In the genomic region with DNA sequence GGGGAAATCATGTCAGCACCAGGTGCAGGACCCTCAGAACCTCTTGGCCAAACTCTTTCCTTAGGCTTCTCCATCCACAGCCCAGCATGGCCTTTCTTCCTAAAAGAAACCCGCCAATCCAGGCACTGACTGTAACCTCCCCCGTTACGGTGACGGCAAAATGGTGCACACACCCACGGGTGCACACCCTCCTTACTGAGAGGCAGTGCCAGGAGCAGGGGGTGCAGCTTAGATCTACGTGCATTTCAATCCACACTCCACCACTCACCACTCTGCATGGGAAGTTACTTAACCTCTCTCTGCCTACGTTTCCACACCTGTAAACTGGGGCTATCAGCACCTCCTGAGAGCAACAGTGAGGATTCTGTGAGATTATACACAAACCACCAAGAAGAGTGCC, we compare ENCODE assay signal across 24 cellular contexts. TPM values are rescaled to one million over a fixed set of nuclear protein-coding genes. Genes with fewer than 3 reads are reported as not detected.
DNase-seq lines count a peak whose midpoint lies in the region; ATAC-seq and TF ChIP-seq lines count a peak whose summit lies in the region.
"Had no signal": no experiment of that assay in that cellular context is flagged by ENCODE, and none has a peak within 500 bp of the region (broad histone marks: within the 10 kb centered on the region; RNA-seq: fewer than 3 reads in every experiment).

No MANE protein-coding gene starts in this region.

- peak overlapping the region; percentile 53 for H2AK9ac ChIP-seq in IMR-90 (replicated peaks; ENCODE audit: low read depth, low read length, poor library complexity)

- no peaks in the 10 kb centered on the region for H3K79me2 ChIP-seq in trophoblast cell (ENCODE audit: control insufficient read depth, insufficient read depth, low read length, poor library complexity)

- no peak overlapping the region for H3K27ac ChIP-seq in IMR-90 (ENCODE audit: insufficient read depth, low read length)
- no peak overlapping the region for H3K27ac ChIP-seq in trophoblast cell (ENCODE audit: low read depth, low read length)
- H3K27ac ChIP-seq: HL-60 had no signal

- H3K4me3 ChIP-seq in IMR-90 (ENCODE audit: insufficient read depth, low read depth, low read length) (no peak overlapping the region), trophoblast cell (ENCODE audit: low read depth, low read length) (peak overlapping the region; percentile 46)
- H3K4me3 ChIP-seq: GM12878 had no signal

- POLR2A ChIA-PET in IMR-90 (lab: Charles Lee; ENCODE audit: unreplicated experiment) = no interaction called here

- no peak for TF ChIP-seq POLR2A in IMR-90 (IDR thresholded peaks at IDR 0.05; ENCODE audit: low read depth, low read length)

- no peak overlapping the region for H3K14ac ChIP-seq in IMR-90 (replicated peaks; ENCODE audit: low read depth, low read length)
- H3K14ac ChIP-seq in trophoblast cell (ENCODE audit: low read length) = no peak overlapping the region

- H3K4me3 Mint-ChIP-seq in activated naive CD8-positive, alpha-beta T cell treated with anti-CD3 and anti-CD28 coated beads, Interleukin-2, amount 50 U/mL, for 24 hours = no peak overlapping the region
- H3K4me3 Mint-ChIP-seq: CD4-positive, CD25-positive, alpha-beta regulatory T cell; CD8-positive, alpha-beta memory T cell had no signal

- DNase-seq in Ammon's horn (ENCODE audit: low spot score) (peak; percentile 34), IMR-90 (no peak), head of caudate nucleus (peak; percentile 35 to 95 (median 74)), trophoblast cell (no peak), kidney tubule cell (ENCODE audit: low spot score) (no peak), NCI-H1417 treated with DMSO at 0.1 percent for 48 hours (lab: John Stamatoyannopoulos, UW) (no peak)
- DNase-seq in activated naive CD8-positive, alpha-beta T cell treated with anti-CD3 and anti-CD28 coated beads, Interleukin-2, amount 50 U/mL, for 24 hours = no peak
- DNase-seq: BE2C; C1 segment of cervical spinal cord; CD4-positive, CD25-positive, alpha-beta regulatory T cell; CD8-positive, alpha-beta memory T cell; COR-L47; DMS 273 treated with DMSO at 0.1 percent for 48 hours; DMS53; DND-41; EL; GOT3; H7 had no signal

- H3K27ac Mint-ChIP-seq in activated naive CD8-positive, alpha-beta T cell treated with anti-CD3 and anti-CD28 coated beads, Interleukin-2, amount 50 U/mL, for 24 hours = no peak overlapping the region
- H3K27ac Mint-ChIP-seq: CD4-positive, CD25-positive, alpha-beta regulatory T cell; CD8-positive, alpha-beta memory T cell had no signal

- H4K8ac ChIP-seq in IMR-90 (ENCODE audit: low read depth in 2 of 2, low read length in 2 of 2) = no peak overlapping the region
- H4K8ac ChIP-seq in trophoblast cell (ENCODE audit: low read depth, low read length) = no peak overlapping the region

- no peak overlapping the region for H3K4me2 ChIP-seq in IMR-90 (ENCODE audit: low read depth, low read length)
- no peak overlapping the region for H3K4me2 ChIP-seq in trophoblast cell (ENCODE audit: low read length)

- no peak overlapping the region for H3K18ac ChIP-seq in IMR-90 (ENCODE audit: low read depth, low read length)
- no peak overlapping the region for H3K18ac ChIP-seq in trophoblast cell (ENCODE audit: low read length)

- no peak for TF ChIP-seq RAD21 in IMR-90 (IDR thresholded peaks at IDR 0.05; ENCODE audit: low read length)

- BruUV-seq in IMR-90 (replicated peaks; lab: Mats Ljungman, UMichigan) = no TSS peak

- 92% methylated on average over 5 of the region's 7 CpGs; no CpG with 5 or more reads in 1 of the 2 experiments for WGBS in IMR-90 (ENCODE audit: extremely low coverage in 2 of 2, insufficient read length in 1 of 2), 2 experiments
- WGBS in trophoblast cell (ENCODE audit: extremely low coverage, insufficient coverage, insufficient read length) = no CpG with 5 or more reads among the region's 7 CpGs

- H3K36me3 Mint-ChIP-seq in activated naive CD8-positive, alpha-beta T cell treated with anti-CD3 and anti-CD28 coated beads, Interleukin-2, amount 50 U/mL, for 24 hours (ENCODE audit: low read depth) = no peaks in the 10 kb centered on the region
- H3K36me3 Mint-ChIP-seq: CD4-positive, CD25-positive, alpha-beta regulatory T cell; CD8-positive, alpha-beta memory T cell had no signal

- intact Hi-C loops in IMR-90 (cut with micrococcal nuclease) (no loop called here), head of caudate nucleus (cut with DNase I) (no loop called here)

- 0 out of 2 replicates have a peak, but pooled peaks cover 2% of the 10 kb centered on the region for H3K9me1 ChIP-seq in IMR-90 (ENCODE audit: insufficient read depth, low read length)

- H4K20me1 ChIP-seq in IMR-90 (ENCODE audit: insufficient read depth, low read length) = no peaks in the 10 kb centered on the region

- H3K9me3 Mint-ChIP-seq in activated naive CD8-positive, alpha-beta T cell treated with anti-CD3 and anti-CD28 coated beads, Interleukin-2, amount 50 U/mL, for 24 hours = no peaks in the 10 kb centered on the region
- H3K9me3 Mint-ChIP-seq: CD8-positive, alpha-beta memory T cell had no signal

- H2BK120ac ChIP-seq in IMR-90 (ENCODE audit: low read depth, low read length) = no peak overlapping the region
- H2BK120ac ChIP-seq in trophoblast cell (ENCODE audit: insufficient read depth, low read length, poor library complexity) = no peak overlapping the region

- H3K4ac ChIP-seq in IMR-90 (ENCODE audit: low read depth, low read length) = no peak overlapping the region
- H3K4ac ChIP-seq in trophoblast cell (ENCODE audit: low read depth, low read length) = no peak overlapping the region

- no peak overlapping the region for H3K56ac ChIP-seq in IMR-90 (ENCODE audit: extremely low read depth, insufficient read depth, low read length)

- H3K27me3 ChIP-seq in IMR-90 (ENCODE audit: control insufficient read depth, insufficient read depth, low read length) (peaks cover 19% of the 10 kb centered on the region), trophoblast cell (ENCODE audit: insufficient read depth, low read length) (no peaks in the 10 kb centered on the region)
- H3K27me3 ChIP-seq: BE2C had no signal

- no peak overlapping the region for H3K23ac ChIP-seq in IMR-90 (ENCODE audit: low read depth, low read length)
- H3K23ac ChIP-seq in trophoblast cell (ENCODE audit: low read length) = no peak overlapping the region

- dilution Hi-C loops in IMR-90 (cut with HindIII; ENCODE audit: low sequenced_read_pairs, unreplicated experiment) = no loop called here

- CTCF ChIA-PET in IMR-90 (lab: Yijun Ruan, JAX) = no interaction called here

- no peak overlapping the region for H2AK5ac ChIP-seq in IMR-90 (ENCODE audit: low read depth, low read length)
- no peak overlapping the region for H2AK5ac ChIP-seq in trophoblast cell (ENCODE audit: low read length)

- H3K4me1 ChIP-seq in IMR-90 (ENCODE audit: control insufficient read depth, insufficient read depth, low read length) (peaks cover 2% of the 10 kb centered on the region; the same call in 1 of the 2 replicates), trophoblast cell (ENCODE audit: control insufficient read depth in 1 of 2, insufficient read depth in 2 of 2, low read length in 2 of 2) (no peaks in the 10 kb centered on the region)
- H3K4me1 ChIP-seq: BE2C had no signal

- H4K91ac ChIP-seq in IMR-90 (ENCODE audit: insufficient read depth, low read depth, low read length) (no peak overlapping the region), trophoblast cell (ENCODE audit: low read depth, low read length) (no peak overlapping the region)

- H2BK12ac ChIP-seq in trophoblast cell (ENCODE audit: low read length) = no peak overlapping the region

- ATAC-seq in IMR-90 (ENCODE audit: low read depth) = no peak
- ATAC-seq in HG02840 (IDR thresholded peaks at IDR 0.05; ENCODE audit: low FRiP score, unreplicated experiment) = no peak
- ATAC-seq in activated naive CD8-positive, alpha-beta T cell treated with anti-CD3 and anti-CD28 coated beads, Interleukin-2, amount 50 U/mL, for 24 hours = no peak
- ATAC-seq: GM12878, HCT116 had no signal

- peak overlapping the region; percentile 19 for H2AFZ ChIP-seq in IMR-90 (replicated peaks; ENCODE audit: low read length, poor library complexity)
- H2AFZ ChIP-seq in trophoblast cell (ENCODE audit: insufficient read depth, low read length, poor library complexity) = no peak overlapping the region

- no peak overlapping the region for H2BK20ac ChIP-seq in IMR-90 (ENCODE audit: low read depth, low read length)

- H4K5ac ChIP-seq in IMR-90 (ENCODE audit: low read depth, low read length) = no peak overlapping the region

- H3K79me1 ChIP-seq in IMR-90 (ENCODE audit: low read depth in 1 of 2, low read length in 2 of 2) (no peaks in the 10 kb centered on the region), trophoblast cell (ENCODE audit: low read length) (no peaks in the 10 kb centered on the region)

- H3K36me3 ChIP-seq in IMR-90 (ENCODE audit: control insufficient read depth, insufficient read depth, low read length) (no peaks in the 10 kb centered on the region), trophoblast cell (ENCODE audit: control insufficient read depth in 1 of 2, insufficient read depth in 2 of 2, low read length in 2 of 2) (no peaks in the 10 kb centered on the region)
- H3K36me3 ChIP-seq: BE2C had no signal

- H2BK15ac ChIP-seq in IMR-90 (ENCODE audit: low read depth, low read length) = no peak overlapping the region

- H2BK5ac ChIP-seq in IMR-90 (ENCODE audit: low read depth, low read length, poor library complexity, severe bottlenecking) (no peak overlapping the region), trophoblast cell (ENCODE audit: low read depth, low read length, poor library complexity) (no peak overlapping the region)

- no peaks in the 10 kb centered on the region for H3K27me3 Mint-ChIP-seq in activated naive CD8-positive, alpha-beta T cell treated with anti-CD3 and anti-CD28 coated beads, Interleukin-2, amount 50 U/mL, for 24 hours
- H3K27me3 Mint-ChIP-seq: CD4-positive, CD25-positive, alpha-beta regulatory T cell had no signal

- in situ Hi-C loops in IMR-90 (cut with MboI; ENCODE audit: low sequenced_read_pairs) = no loop called here

- no peak for TF ChIP-seq CTCF in IMR-90 (conservative IDR thresholded peaks at IDR 0.05; ENCODE audit: low read depth, low read length)

- peaks cover 5% of the 10 kb centered on the region for H3K4me1 Mint-ChIP-seq in activated naive CD8-positive, alpha-beta T cell treated with anti-CD3 and anti-CD28 coated beads, Interleukin-2, amount 50 U/mL, for 24 hours

- H3K9ac ChIP-seq in IMR-90 (ENCODE audit: low read depth, low read length) (no peak overlapping the region), trophoblast cell (ENCODE audit: low read length) (no peak overlapping the region)

- H3K9me3 ChIP-seq in IMR-90 (ENCODE audit: control insufficient read depth, insufficient read depth, low read length) (no peaks in the 10 kb centered on the region), trophoblast cell (ENCODE audit: insufficient read depth, low read depth, low read length) (no peaks in the 10 kb centered on the region)
- H3K9me3 ChIP-seq: BE2C had no signal

- no peak overlapping the region for H4K12ac ChIP-seq in trophoblast cell (ENCODE audit: low read depth, low read length)

TF ChIP-seq in IMR-90, 13 proteins besides CTCF, POLR2A, EP300 and RAD21 (continues in another document):
- no peak for TF ChIP-seq SMC3 (IDR thresholded peaks at IDR 0.05; ENCODE audit: low read depth, low read length)

RNA-seq across cellular contexts. Expression of gene SUSD4, which starts 31.0 kb away (rescaled TPM):
- 1.1 and 2.7 TPM in 2 replicates for total RNA-seq in IMR-90 (2012; rRNA removed)
- 1.7 and 1.8 TPM in 2 replicates for polyA plus RNA-seq in IMR-90 (2012; rRNA removed)
- 0.58 and 1.4 TPM in 2 replicates for polyA plus RNA-seq in IMR-90 (2012; cell fraction: cytosol; rRNA removed)
- 1.2 and 2.2 TPM in 2 replicates for polyA plus RNA-seq in IMR-90 (2012; cell fraction: nucleus; rRNA removed; ENCODE audit: low replicate concordance)
- polyA plus RNA-seq in trophoblast cell (2013) = 0.26 and 0.50 TPM in 2 replicates
- total RNA-seq: A172, G401 had no signal

Comparison
In these comparisons a context has a peak if more than half of its experiments do, and no peak if none do; other contexts are left out.
1. DNase-seq: peak in Ammon's horn (single experiment) and head of caudate nucleus (42 of 42); none in IMR-90 (single experiment), trophoblast cell (0 of 2), kidney tubule cell (single experiment), activated naive CD8-positive, alpha-beta T cell treated with anti-CD3 and anti-CD28 coated beads, Interleukin-2, amount 50 U/mL, for 24 hours (single experiment) and NCI-H1417 treated with DMSO at 0.1 percent for 48 hours (single experiment).